8 cellular contexts compared by ENCODE assay signal in the genomic region with DNA sequence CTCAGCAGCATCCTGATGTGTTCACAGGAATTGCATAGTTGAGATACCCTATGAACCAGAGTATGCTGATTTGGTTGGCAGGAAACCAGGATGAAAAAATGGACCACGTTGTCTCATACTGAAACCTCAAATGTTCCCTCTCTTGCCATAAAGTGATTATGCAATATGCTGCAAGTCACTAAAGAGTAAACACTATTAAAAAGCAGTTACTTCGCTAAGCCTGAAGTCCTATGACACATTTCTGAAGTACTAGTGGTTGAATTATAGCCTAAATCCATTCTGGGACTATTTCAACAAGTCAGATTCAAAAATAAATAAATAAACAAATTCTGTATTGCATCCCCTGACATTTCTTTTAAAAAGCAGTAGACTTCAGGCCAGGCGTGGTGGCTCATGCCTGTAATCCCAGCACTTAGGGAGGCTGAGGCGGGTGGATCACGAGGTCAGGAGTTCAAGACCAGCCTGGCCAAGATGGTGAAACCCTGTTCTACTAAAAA.
DNase-seq lines count a peak whose midpoint lies in the region; ATAC-seq, FAIRE-seq and TF ChIP-seq lines count a peak whose summit lies in the region.

No MANE protein-coding gene starts in this region.

- H3K36me3 ChIP-seq in psoas muscle (ENCODE audit: insufficient read depth in 1 of 2, low read depth in 1 of 2), result peaks cover 0 to 9% of the 10 kb centered on the region in 2 donors
- H3K36me3 ChIP-seq in HAP-1 (replicated peaks), result no peaks in the 10 kb centered on the region

- intact Hi-C loops in psoas muscle (cut with DNase I), result no loop called here

- in situ Hi-C loops in HAP-1 (cut with MboI; ENCODE audit: low sequenced_read_pairs), result loop anchor here (25.0 kb wide), 1 partner anchor 266 kb away; no protein-coding TSS in a partner anchor

- H3K9me3 ChIP-seq in psoas muscle (no peaks in the 10 kb centered on the region), HAP-1 (no peaks in the 10 kb centered on the region)

- DNase-seq in GM12865 (ENCODE audit: low read depth), result peak; percentile 54
- DNase-seq in LHCN-M2 (ENCODE audit: low read depth), result peak; percentile 95
- no peak for DNase-seq in chondrocyte (ENCODE audit: low spot score)
- peak in 1 of 2 donors; percentile 68 for DNase-seq in psoas muscle
- DNase-seq in HAP-1 (ENCODE audit: low spot score in 2 of 2), result no peak
- no peak for DNase-seq in C1 segment of cervical spinal cord (lab: John Stamatoyannopoulos, UW)
- no peak for DNase-seq in GM12892 (ENCODE audit: insufficient read length)

- WGBS in psoas muscle, 3 donors, result 54 to 66% (median 63%) methylated on average over 5 of the region's 5 CpGs

- H3K4me3 ChIP-seq in GM12865 (ENCODE audit: low read depth, low read length) (no peak overlapping the region), psoas muscle (no peak overlapping the region), HAP-1 (no peak overlapping the region)

- peak overlapping the region; percentile 68 for H3K27ac Mint-ChIP-seq in chondrocyte (ENCODE audit: unreplicated experiment)

- peaks cover 27% of the 10 kb centered on the region for H3K4me1 ChIP-seq in psoas muscle
- H3K4me1 ChIP-seq in HAP-1, result no peaks in the 10 kb centered on the region

- ATAC-seq in GM21723 (IDR thresholded peaks at IDR 0.05; ENCODE audit: unreplicated experiment) (peak; percentile 84), psoas muscle (peak; percentile 45 to 91 (median 86))

- TF ChIP-seq CTCF in GM12865 (IDR thresholded peaks at IDR 0.05; ENCODE audit: insufficient read depth, low read depth, low read length, missing control alignments) (no peak), chondrocyte (IDR thresholded peaks at IDR 0.05) (no peak), psoas muscle (IDR thresholded peaks at IDR 0.05) (no peak)

- no peaks in the 10 kb centered on the region for H3K27me3 Mint-ChIP-seq in chondrocyte (ENCODE audit: low read depth)

- H3K27me3 ChIP-seq in psoas muscle (ENCODE audit: insufficient read depth in 3 of 3, low read length in 2 of 3), result no peaks in the 10 kb centered on the region
- no peaks in the 10 kb centered on the region for H3K27me3 ChIP-seq in HAP-1 (ENCODE audit: low read depth)

- H3K4me3 Mint-ChIP-seq in chondrocyte (ENCODE audit: unreplicated experiment), result no peak overlapping the region

- H3K9me3 Mint-ChIP-seq in chondrocyte (ENCODE audit: low read depth), result no peaks in the 10 kb centered on the region

- no peak for TF ChIP-seq POLR2A in GM12892 (IDR thresholded peaks at IDR 0.05; ENCODE audit: low read depth, low read length)

- H3K36me3 Mint-ChIP-seq in chondrocyte (ENCODE audit: low read depth), result no peaks in the 10 kb centered on the region

- no peak for FAIRE-seq in GM12892 (lab: Jason Lieb, UNC)

- H3K27ac ChIP-seq in psoas muscle, result peak overlapping the region; percentile 5

- peaks cover 8% of the 10 kb centered on the region for H3K4me1 Mint-ChIP-seq in chondrocyte (ENCODE audit: low read depth)

Comparison
In these comparisons a context has a peak if more than half of its experiments do, and no peak if none do; other contexts are left out.
1. DNase-seq: peak in GM12865 (single experiment) and LHCN-M2 (single experiment); none in chondrocyte (single experiment), HAP-1 (0 of 2), C1 segment of cervical spinal cord (0 of 14) and GM12892 (single experiment).